Comparison of ENCODE assay signal across 20 cellular contexts in genomic region chr9:121858788-121859187, GRCh38.
"Had no signal": no experiment of that assay in that cellular context is flagged by ENCODE, and none has a peak within 500 bp of the region (broad histone marks: within the 10 kb centered on the region; RNA-seq: fewer than 3 reads in every experiment).

No MANE protein-coding gene starts in this region.

- H3K27ac Mint-ChIP-seq: activated CD4-positive, alpha-beta T cell treated with anti-CD3 and anti-CD28 coated beads, Interleukin-2, amount 10 ng/mL, durations not matched to agents 7 days and 5 days; activated CD8-positive, alpha-beta T cell treated with anti-CD3 and anti-CD28 coated beads, Interleukin-2, amount 10 ng/mL, durations not matched to agents 7 days and 5 days; activated naive CD8-positive, alpha-beta T cell treated with anti-CD3 and anti-CD28 coated beads, Interleukin-2, amount 10 ng/mL, durations not matched to agents 7 days and 5 days; activated T-cell treated with anti-CD3 and anti-CD28 coated beads, Interleukin-2, amount 50 U/mL, for 24 hours; activated T-helper 2 cell treated with anti-CD3 and anti-CD28 coated beads, Interferon-gamma antibody, Interleukin-2, Interleukin-4, amounts not matched to agents 10 μg/mL and 5 μg/mL and 100 μg/mL, durations not matched to agents 14 hours and 24 hours and 36 hours; naive thymus-derived CD8-positive, alpha-beta T cell; T-helper 2 cell treated with Interferon-gamma antibody and Interleukin-4, amounts not matched to agents 5 μg/mL and 100 μg/mL, for 36 hours had no signal

- H3K4me1 ChIP-seq: colonic mucosa, gastroesophageal sphincter, pancreas had no signal

- H3K4me1 Mint-ChIP-seq: activated CD4-positive, alpha-beta T cell treated with anti-CD3 and anti-CD28 coated beads, Interleukin-2, amount 10 ng/mL, durations not matched to agents 7 days and 5 days; activated naive CD8-positive, alpha-beta T cell treated with anti-CD3 and anti-CD28 coated beads, Interleukin-2, amount 10 ng/mL, durations not matched to agents 7 days and 5 days; central memory CD8-positive, alpha-beta T cell had no signal

- H3K36me3 ChIP-seq: colonic mucosa, heart right ventricle, pancreas, stomach had no signal

- H3K9me3 Mint-ChIP-seq: activated CD4-positive, alpha-beta T cell treated with anti-CD3 and anti-CD28 coated beads, Interleukin-2, amount 10 ng/mL, durations not matched to agents 7 days and 5 days; activated naive CD8-positive, alpha-beta T cell treated with anti-CD3 and anti-CD28 coated beads, Interleukin-2, amount 10 ng/mL, durations not matched to agents 7 days and 5 days; activated T-cell treated with anti-CD3 and anti-CD28 coated beads, Interleukin-2, amount 50 U/mL, for 24 hours; activated T-helper 2 cell treated with anti-CD3 and anti-CD28 coated beads, Interferon-gamma antibody, Interleukin-2, Interleukin-4, amounts not matched to agents 10 μg/mL and 5 μg/mL and 100 μg/mL, durations not matched to agents 14 hours and 24 hours and 36 hours; central memory CD8-positive, alpha-beta T cell; naive thymus-derived CD8-positive, alpha-beta T cell; T-helper 2 cell treated with Interferon-gamma antibody and Interleukin-4, amounts not matched to agents 5 μg/mL and 100 μg/mL, for 36 hours had no signal

- FAIRE-seq: endothelial cell of umbilical vein, pancreas had no signal

- ATAC-seq: activated CD4-positive, CD25-positive, alpha-beta regulatory T cell treated with anti-CD3 and anti-CD28 coated beads, Interleukin-2, amount 50 U/mL, for 24 hours; activated CD8-positive, alpha-beta T cell treated with anti-CD3 and anti-CD28 coated beads, Interleukin-2, amount 10 ng/mL, durations not matched to agents 7 days and 5 days; gastroesophageal sphincter; heart right ventricle; naive thymus-derived CD8-positive, alpha-beta T cell; pancreas had no signal

- H3K27me3 Mint-ChIP-seq: activated CD4-positive, alpha-beta T cell treated with anti-CD3 and anti-CD28 coated beads, Interleukin-2, amount 10 ng/mL, durations not matched to agents 7 days and 5 days; activated naive CD8-positive, alpha-beta T cell treated with anti-CD3 and anti-CD28 coated beads, Interleukin-2, amount 10 ng/mL, durations not matched to agents 7 days and 5 days; activated T-cell treated with anti-CD3 and anti-CD28 coated beads, Interleukin-2, amount 50 U/mL, for 24 hours; central memory CD8-positive, alpha-beta T cell; naive thymus-derived CD8-positive, alpha-beta T cell had no signal

- H3K4me3 Mint-ChIP-seq: activated CD4-positive, alpha-beta T cell treated with anti-CD3 and anti-CD28 coated beads, Interleukin-2, amount 10 ng/mL, durations not matched to agents 7 days and 5 days; activated CD8-positive, alpha-beta T cell treated with anti-CD3 and anti-CD28 coated beads, Interleukin-2, amount 10 ng/mL, durations not matched to agents 7 days and 5 days; activated naive CD8-positive, alpha-beta T cell treated with anti-CD3 and anti-CD28 coated beads, Interleukin-2, amount 10 ng/mL, durations not matched to agents 7 days and 5 days; activated T-cell treated with anti-CD3 and anti-CD28 coated beads, Interleukin-2, amount 50 U/mL, for 24 hours; central memory CD8-positive, alpha-beta T cell; naive thymus-derived CD8-positive, alpha-beta T cell; T-helper 2 cell treated with Interferon-gamma antibody and Interleukin-4, amounts not matched to agents 5 μg/mL and 100 μg/mL, for 36 hours had no signal

- H3K36me3 Mint-ChIP-seq: activated naive CD8-positive, alpha-beta T cell treated with anti-CD3 and anti-CD28 coated beads, Interleukin-2, amount 10 ng/mL, durations not matched to agents 7 days and 5 days; naive thymus-derived CD8-positive, alpha-beta T cell had no signal

- DNase-seq: activated CD4-positive, alpha-beta T cell treated with anti-CD3 and anti-CD28 coated beads, Interleukin-2, amount 10 ng/mL, durations not matched to agents 7 days and 5 days; activated CD8-positive, alpha-beta T cell treated with anti-CD3 and anti-CD28 coated beads, Interleukin-2, amount 10 ng/mL, durations not matched to agents 7 days and 5 days; activated naive CD4-positive, alpha-beta T cell treated with Interleukin-2 at 50 U/mL for 16 hours; activated naive CD8-positive, alpha-beta T cell treated with anti-CD3 and anti-CD28 coated beads, Interleukin-2, amount 10 ng/mL, durations not matched to agents 7 days and 5 days; activated T-cell treated with anti-CD3 and anti-CD28 coated beads, Interleukin-2, amount 50 U/mL, for 24 hours; amygdala; colonic mucosa; heart right ventricle; mesenchymal stem cell; naive thymus-derived CD8-positive, alpha-beta T cell; pancreas; retina; stomach had no signal

- H3K9me3 ChIP-seq: colonic mucosa, esophagus muscularis mucosa, gastroesophageal sphincter, heart right ventricle, pancreas, stomach had no signal

- H3K4me3 ChIP-seq: colonic mucosa, esophagus muscularis mucosa, gastroesophageal sphincter, heart right ventricle, pancreas, stomach had no signal

- H3K27ac ChIP-seq: colonic mucosa, esophagus muscularis mucosa, gastroesophageal sphincter, heart right ventricle, pancreas, stomach had no signal
